In genomic region chr19:17654993-17655392, GRCh38 we compare ENCODE assay signal across 15 cellular contexts. TPM values are rescaled to one million over a fixed set of nuclear protein-coding genes. Genes with fewer than 3 reads are reported as not detected.
DNase-seq lines count a peak whose midpoint lies in the region; ATAC-seq, FAIRE-seq and TF ChIP-seq lines count a peak whose summit lies in the region.
"Had no signal": no experiment of that assay in that cellular context is flagged by ENCODE, and none has a peak within 500 bp of the region (broad histone marks: within the 10 kb centered on the region; RNA-seq: fewer than 3 reads in every experiment).

No MANE protein-coding gene starts in this region.

- TF ChIP-seq CTCF in right atrium auricular region (IDR thresholded peaks at IDR 0.05) (no peak), bronchial epithelial cell (IDR thresholded peaks at IDR 0.05; ENCODE audit: insufficient read depth, low read length, severe bottlenecking) (no peak), upper lobe of right lung (IDR thresholded peaks at IDR 0.05) (no peak)

- no peaks in the 10 kb centered on the region for H3K36me3 ChIP-seq in right atrium auricular region
- H3K36me3 ChIP-seq in bronchial epithelial cell (ENCODE audit: control insufficient read depth, insufficient read depth, low read length): no peaks in the 10 kb centered on the region
- H3K36me3 ChIP-seq in upper lobe of right lung: no peaks in the 10 kb centered on the region
- H3K36me3 ChIP-seq: breast epithelium had no signal

- H3K4me3 ChIP-seq in right atrium auricular region (no peak overlapping the region), bronchial epithelial cell (ENCODE audit: low read depth, low read length) (no peak overlapping the region), upper lobe of right lung (no peak overlapping the region)
- H3K4me3 ChIP-seq in Jurkat, Clone E6-1 (ENCODE audit: low read length): no peak overlapping the region
- H3K4me3 ChIP-seq: breast epithelium, GM23248 had no signal

- H3K4me1 ChIP-seq in right atrium auricular region (no peaks in the 10 kb centered on the region), upper lobe of right lung (peaks cover 5% of the 10 kb centered on the region)
- H3K4me1 ChIP-seq: breast epithelium had no signal

- H3K9me3 ChIP-seq in right atrium auricular region: no peaks in the 10 kb centered on the region
- H3K9me3 ChIP-seq in upper lobe of right lung: no peaks in the 10 kb centered on the region
- H3K9me3 ChIP-seq: breast epithelium had no signal

- no peak for FAIRE-seq in bronchial epithelial cell (lab: Jason Lieb, UNC)
- FAIRE-seq: TTC549 had no signal

- intact Hi-C loops in left cardiac atrium (cut with DNase I) (no loop called here), upper lobe of right lung (cut with DNase I) (no loop called here)

- H3K27ac ChIP-seq in right atrium auricular region (no peak overlapping the region), upper lobe of right lung (no peak overlapping the region)
- H3K27ac ChIP-seq: breast epithelium, GM23248 had no signal

- DNase-seq in left cardiac atrium: peak; percentile 12
- DNase-seq in right atrium auricular region (ENCODE audit: low spot score): no peak
- DNase-seq in Jurkat, Clone E6-1 (ENCODE audit: low read depth, low spot score): peak; percentile 16
- DNase-seq in bronchial epithelial cell (ENCODE audit: low read depth): peak; percentile 18
- no peak for DNase-seq in upper lobe of right lung
- no peak for DNase-seq in NCI-H2107 (lab: John Stamatoyannopoulos, UW)
- no peak for DNase-seq in mesenteric fat pad (ENCODE audit: low spot score)
- DNase-seq: CD4-positive, alpha-beta T cell; erythroblast; GM23248; NCI-H1930; stimulated activated CD4-positive, alpha-beta T cell treated with anti-CD3 and anti-CD28 coated beads, Interleukin-4, amount 100 ng/mL, for 4 hours had no signal

- H3K27me3 ChIP-seq in right atrium auricular region (no peaks in the 10 kb centered on the region), bronchial epithelial cell (ENCODE audit: control insufficient read depth, insufficient read depth, low read length) (no peaks in the 10 kb centered on the region), upper lobe of right lung (no peaks in the 10 kb centered on the region)
- H3K27me3 ChIP-seq: breast epithelium had no signal

- ATAC-seq in left cardiac atrium (no peak), upper lobe of right lung (peak; percentile 48), GM19351 (IDR thresholded peaks at IDR 0.05; ENCODE audit: unreplicated experiment) (no peak)

RNA-seq across cellular contexts. Expression of gene UNC13A, which starts 33.2 kb away (rescaled TPM):
- total RNA-seq in left cardiac atrium (under 1 TPM; 0.03 to 0.16 TPM), right atrium auricular region (under 1 TPM in 1 of 2 donors, not detected in 1; 0.08 TPM), bronchial epithelial cell (under 0.01 TPM in 1 of 2 replicates, not detected in the other), upper lobe of right lung (0.41 TPM), mesenteric fat pad (0.10 TPM)
- polyA plus RNA-seq in Jurkat, Clone E6-1 (2012; ENCODE audit: insufficient read depth, insufficient read length): not detected

Comparison
In these comparisons a context has a peak if more than half of its experiments do, and no peak if none do; other contexts are left out.
1. DNase-seq: peak in left cardiac atrium (single experiment), Jurkat, Clone E6-1 (single experiment) and bronchial epithelial cell (single experiment); none in right atrium auricular region (single experiment), upper lobe of right lung (single experiment), NCI-H2107 (single experiment) and mesenteric fat pad (single experiment).